In genomic region chr19:36915992-36916830, GRCh38 we compare ENCODE assay signal across 8 cellular contexts. TPM values are rescaled to one million over a fixed set of nuclear protein-coding genes. Genes with fewer than 3 reads are reported as not detected.
DNase-seq lines count a peak whose midpoint lies in the region; ATAC-seq and TF ChIP-seq lines count a peak whose summit lies in the region.

ZNF568 (plus strand) TSS chr19:36916332; CDS start chr19:36922771, 6,439 bp downstream.
ZNF829 (minus strand) TSS chr19:36916291; CDS start chr19:36915167, 1,124 bp downstream.

- H3K4me1 Mint-ChIP-seq in activated CD4-positive, alpha-beta memory T cell treated with anti-CD3 and anti-CD28 coated beads, Interleukin-2, amount 10 ng/mL, durations not matched to agents 7 days and 5 days, result peaks cover 33% of the 10 kb centered on the region

- peak within 1 kb of the TSS; percentile 59 to 98 (median 83) for H3K4me3 ChIP-seq in dorsolateral prefrontal cortex
- H3K4me3 ChIP-seq in right lobe of liver, result peak within 1 kb of the TSS; percentile 58 to 96 (median 66)

- peaks cover 73% of the 10 kb centered on the region for H3K36me3 Mint-ChIP-seq in activated CD4-positive, alpha-beta memory T cell treated with anti-CD3 and anti-CD28 coated beads, Interleukin-2, amount 10 ng/mL, durations not matched to agents 7 days and 5 days (ENCODE audit: low read depth)

- H3K27me3 ChIP-seq in dorsolateral prefrontal cortex, result no peaks in the 10 kb centered on the region
- no peaks in the 10 kb centered on the region for H3K27me3 ChIP-seq in right lobe of liver

- TF ChIP-seq POLR2A in right lobe of liver (IDR thresholded peaks at IDR 0.05), result peak; percentile 15

- CTCF ChIA-PET in activated CD4-positive, alpha-beta memory T cell treated with anti-CD3 and anti-CD28 coated beads, Interleukin-2, amount 10 ng/mL, durations not matched to agents 7 days and 5 days (lab: Charles Lee), result interaction anchor here (0.8 to 1.7 kb wide), 2 partner anchors 66 to 678 kb away, joined by 3 to 6 read pairs; partner anchors contain the start of gene ZNF345

- DNase-seq in NK-92 (lab: John Stamatoyannopoulos, UW; ENCODE audit: unreplicated experiment) (peak; percentile 53), NCI-H345 (lab: John Stamatoyannopoulos, UW) (peak; percentile 97), dorsolateral prefrontal cortex (peak; percentile 83 to 94 (median 92)), right lobe of liver (peak; percentile 89 to 93 (median 90))
- DNase-seq in NK-92 treated with Interleukin-12 subunit alpha and Interleukin-12 subunit beta, amount 100 ng/mL, for 24 hours (lab: John Stamatoyannopoulos, UW), result no peak
- peak; percentile 95 for DNase-seq in activated CD4-positive, alpha-beta memory T cell treated with anti-CD3 and anti-CD28 coated beads, Interleukin-2, amount 10 ng/mL, durations not matched to agents 7 days and 5 days
- peak; percentile 89 for DNase-seq in stimulated activated CD4-positive, alpha-beta T cell treated with anti-CD3 and anti-CD28 coated beads, Interleukin-4, amount 100 ng/mL, for 1 hour

- peaks cover 0 to 5% (median 0%) of the 10 kb centered on the region in 4 donors for H3K4me1 ChIP-seq in right lobe of liver

- WGBS in right lobe of liver (ENCODE audit: insufficient coverage, low coverage, low lambda C conversion rate, missing lambda C conversion rate), result under 1% methylated on average over 43 of the region's 57 CpGs

- intact Hi-C loops in dorsolateral prefrontal cortex (cut with DNase I), result loop anchor here (2.0 to 10.0 kb wide), 4 partner anchors 65 to 231 kb away; partner anchors contain the start of genes ZNF345 (in 1 of the 2), ZNF420 (in 1 of the 2), ZNF567 (in 1 of the 2) and ZNF850 (in 1 of the 2)
- intact Hi-C loops in right lobe of liver (cut with DNase I), result no loop called here

- peaks cover 0 to 26% (median 0%) of the 10 kb centered on the region in 4 donors for H3K9me3 ChIP-seq in right lobe of liver

- peak within 1 kb of the TSS; percentile 94 for H3K4me3 Mint-ChIP-seq in activated CD4-positive, alpha-beta memory T cell treated with anti-CD3 and anti-CD28 coated beads, Interleukin-2, amount 10 ng/mL, durations not matched to agents 7 days and 5 days

- H3K9me3 Mint-ChIP-seq in activated CD4-positive, alpha-beta memory T cell treated with anti-CD3 and anti-CD28 coated beads, Interleukin-2, amount 10 ng/mL, durations not matched to agents 7 days and 5 days, result peaks cover 53% of the 10 kb centered on the region

- peaks cover 0 to 11% (median 4%) of the 10 kb centered on the region in 4 donors for H3K36me3 ChIP-seq in right lobe of liver

- no peaks in the 10 kb centered on the region for H3K27me3 Mint-ChIP-seq in activated CD4-positive, alpha-beta memory T cell treated with anti-CD3 and anti-CD28 coated beads, Interleukin-2, amount 10 ng/mL, durations not matched to agents 7 days and 5 days

- POLR2A ChIA-PET in activated CD4-positive, alpha-beta memory T cell treated with anti-CD3 and anti-CD28 coated beads, Interleukin-2, amount 10 ng/mL, durations not matched to agents 7 days and 5 days (lab: Charles Lee), result interaction anchor here (1.3 to 2.4 kb wide), 2 partner anchors 66 to 78 kb away, joined by 6 to 16 read pairs; partner anchors contain the start of genes ZNF345 and ZNF790

- H3K27ac Mint-ChIP-seq in activated CD4-positive, alpha-beta memory T cell treated with anti-CD3 and anti-CD28 coated beads, Interleukin-2, amount 10 ng/mL, durations not matched to agents 7 days and 5 days, result peak within 1 kb of the TSS; percentile 97

- peak; percentile 92 for ATAC-seq in HG03064 (IDR thresholded peaks at IDR 0.05; ENCODE audit: low read depth, unreplicated experiment)
- ATAC-seq in right lobe of liver, result peak; percentile 97 to 99 (median 98)

- peak in 55 of 56 donors; percentile 23 to 77 (median 58) for TF ChIP-seq CTCF in dorsolateral prefrontal cortex (IDR thresholded peaks at IDR 0.05 in 54 of 56, conservative IDR thresholded peaks at IDR 0.05 in 2 of 56; ENCODE audit: low read depth in 1 of 56, partially characterized antibody in 56 of 56)
- TF ChIP-seq CTCF in right lobe of liver (IDR thresholded peaks at IDR 0.05), result peak; percentile 44 to 52 (median 48)

- H3K27ac ChIP-seq in dorsolateral prefrontal cortex (peak within 1 kb of the TSS; percentile 89 to 100 (median 97)), right lobe of liver (peak within 1 kb of the TSS; percentile 56 to 96 (median 92))

RNA-seq across cellular contexts. Expression of gene ZNF568, which starts in this region (rescaled TPM):
- 1 to 10 TPM; 6.3 to 7.2 TPM for total RNA-seq in activated CD4-positive, alpha-beta memory T cell treated with anti-CD3 and anti-CD28 coated beads, Interleukin-2, amount 10 ng/mL, durations not matched to agents 7 days and 5 days
- total RNA-seq in dorsolateral prefrontal cortex (10 to 100 TPM; 17.6 to 31.2 (median 23.0) TPM), right lobe of liver (1 to 10 TPM; 1.9 to 4.9 (median 2.2) TPM)

RNA-seq across cellular contexts. Expression of gene ZNF829, which starts in this region (rescaled TPM):
- 1 to 10 TPM; 4.3 TPM for total RNA-seq in activated CD4-positive, alpha-beta memory T cell treated with anti-CD3 and anti-CD28 coated beads, Interleukin-2, amount 10 ng/mL, durations not matched to agents 7 days and 5 days
- total RNA-seq in dorsolateral prefrontal cortex, result 1 to 10 TPM; 3.1 to 8.6 (median 4.9) TPM
- under 1 TPM; 0.55 to 0.95 (median 0.78) TPM for total RNA-seq in right lobe of liver

Comparison
In these comparisons a context has a peak if more than half of its experiments do, and no peak if none do; other contexts are left out.
1. intact Hi-C loops: an anchor here in dorsolateral prefrontal cortex (2.0 to 10.0 kb wide); none called in right lobe of liver.